ENCODE assay signal across 9 cellular contexts in genomic region chrX:40145670-40146470, GRCh38. TPM values are rescaled to one million over a fixed set of nuclear protein-coding genes. Genes with fewer than 3 reads are reported as not detected.
DNase-seq lines count a peak whose midpoint lies in the region; ATAC-seq, FAIRE-seq and TF ChIP-seq lines count a peak whose summit lies in the region.
"Had no signal": no experiment of that assay in that cellular context is flagged by ENCODE, and none has a peak within 500 bp of the region (broad histone marks: within the 10 kb centered on the region; RNA-seq: fewer than 3 reads in every experiment).

No MANE protein-coding gene starts in this region.

- TF ChIP-seq POLR2A in HCT116 (IDR thresholded peaks at IDR 0.05; ENCODE audit: borderline replicate concordance, extremely low read depth, insufficient read depth, insufficient read length) = no peak

- no peak overlapping the region for H3K27ac Mint-ChIP-seq in activated CD8-positive, alpha-beta T cell treated with anti-CD3 and anti-CD28 coated beads, Interleukin-2, amount 10 ng/mL, durations not matched to agents 7 days and 5 days

- intact Hi-C loops in HCT116 (cut with micrococcal nuclease) = no loop called here

- peak overlapping the region; percentile 83 for H3K9ac ChIP-seq in HCT116 (ENCODE audit: low read length)
- H3K9ac ChIP-seq in skeletal muscle tissue (ENCODE audit: low read depth in 1 of 3, low read length in 3 of 3) = peak overlapping the region; percentile 38 to 76 (median 51)
- H3K9ac ChIP-seq: KMS-11 had no signal

- peak overlapping the region; percentile 43 to 62 for H3K4me3 ChIP-seq in HCT116 (replicated peaks in 1 of 2; ENCODE audit: low read depth in 1 of 2, low read length in 2 of 2)
- H3K4me3 ChIP-seq in hepatocyte = peak overlapping the region; percentile 61
- peak overlapping the region; percentile 56 to 70 (median 56) for H3K4me3 ChIP-seq in skeletal muscle tissue (ENCODE audit: low read length in 3 of 3)

- no peaks in the 10 kb centered on the region for H3K9me3 Mint-ChIP-seq in activated CD8-positive, alpha-beta T cell treated with anti-CD3 and anti-CD28 coated beads, Interleukin-2, amount 10 ng/mL, durations not matched to agents 7 days and 5 days (ENCODE audit: insufficient read depth)

- no peak for TF ChIP-seq CTCF in HCT116 (IDR thresholded peaks at IDR 0.05 in 2 of 3, conservative IDR thresholded peaks at IDR 0.05 in 1 of 3; ENCODE audit: borderline replicate concordance in 1 of 3, insufficient read depth in 1 of 3, low read depth in 2 of 3, low read length in 2 of 3)
- no peak for TF ChIP-seq CTCF in hepatocyte (IDR thresholded peaks at IDR 0.05; ENCODE audit: poor library complexity)

- DNase-seq in HCT116 (ENCODE audit: low read depth, low spot score) (no peak), hepatocyte (ENCODE audit: low spot score) (no peak), NCI-H2029 (lab: John Stamatoyannopoulos, UW) (no peak), RCC 7860 (ENCODE audit: low spot score) (no peak)
- no peak for DNase-seq in activated CD8-positive, alpha-beta T cell treated with anti-CD3 and anti-CD28 coated beads, Interleukin-2, amount 10 ng/mL, durations not matched to agents 7 days and 5 days

- CTCF ChIA-PET in HCT116 (lab: Charles Lee) = no interaction called here
- CTCF ChIA-PET in activated CD8-positive, alpha-beta T cell treated with anti-CD3 and anti-CD28 coated beads, Interleukin-2, amount 10 ng/mL, durations not matched to agents 7 days and 5 days (lab: Charles Lee) = interaction anchor here (0.9 kb wide), 1 partner anchor 48 kb away, joined by 3 read pairs; the partner anchor contains the start of gene BCOR

- ATAC-seq in HCT116 = peak; percentile 16; the same call in 1 of the 2 replicates
- peak; percentile 65 for ATAC-seq in activated CD8-positive, alpha-beta T cell treated with anti-CD3 and anti-CD28 coated beads, Interleukin-2, amount 10 ng/mL, durations not matched to agents 7 days and 5 days
- no peak for ATAC-seq in HG03432 (IDR thresholded peaks at IDR 0.05; ENCODE audit: unreplicated experiment)
- no peak for ATAC-seq in HG02885 (IDR thresholded peaks at IDR 0.05; ENCODE audit: poor library complexity, unreplicated experiment)

- peaks cover 19% of the 10 kb centered on the region for H3K4me1 Mint-ChIP-seq in activated CD8-positive, alpha-beta T cell treated with anti-CD3 and anti-CD28 coated beads, Interleukin-2, amount 10 ng/mL, durations not matched to agents 7 days and 5 days (ENCODE audit: low read depth)

- H3K4me1 ChIP-seq in HCT116 (ENCODE audit: control insufficient read depth in 1 of 2, insufficient read depth in 2 of 2, low read length in 2 of 2) = peaks cover 54 to 77% of the 10 kb centered on the region in 2 experiments
- H3K4me1 ChIP-seq in hepatocyte (ENCODE audit: insufficient read depth) = peaks cover 53% of the 10 kb centered on the region
- peaks cover 9 to 25% (median 17%) of the 10 kb centered on the region in 3 donors for H3K4me1 ChIP-seq in skeletal muscle tissue (ENCODE audit: control insufficient read depth in 3 of 3, insufficient read depth in 3 of 3, low read length in 3 of 3)

- H2AFZ ChIP-seq in HCT116 (ENCODE audit: low read depth, low read length, poor library complexity, severe bottlenecking) (no peak overlapping the region), hepatocyte (peak overlapping the region; percentile 22)

- peak overlapping the region; percentile 89 for H3K4me2 ChIP-seq in HCT116 (ENCODE audit: low read length)
- peak overlapping the region; percentile 99 for H3K4me2 ChIP-seq in hepatocyte
- H3K4me2 ChIP-seq: KMS-11 had no signal

- no peak for TF ChIP-seq RAD21 in HCT116 (IDR thresholded peaks at IDR 0.05; ENCODE audit: low read depth)

- TSS peak; percentile 46 for BruUV-seq in HCT116 (replicated peaks; lab: Mats Ljungman, UMichigan)

- 4% methylated on average over 56 of the region's 66 CpGs for WGBS in hepatocyte (ENCODE audit: low lambda C conversion rate, missing lambda C conversion rate)

- no peaks in the 10 kb centered on the region for H3K9me2 ChIP-seq in HCT116 (ENCODE audit: insufficient read depth)
- no peaks in the 10 kb centered on the region for H3K9me2 ChIP-seq in hepatocyte (replicated peaks; ENCODE audit: insufficient read depth)

- POLR2A ChIA-PET in HCT116 (lab: Charles Lee) = interaction anchor here (0.6 to 1.8 kb wide), 2 partner anchors 9 to 48 kb away, joined by 4 to 5 read pairs; partner anchors contain the start of gene BCOR
- POLR2A ChIA-PET in activated CD8-positive, alpha-beta T cell treated with anti-CD3 and anti-CD28 coated beads, Interleukin-2, amount 10 ng/mL, durations not matched to agents 7 days and 5 days (lab: Charles Lee) = interaction anchor here (1.6 kb wide), 1 partner anchor 291 kb away, joined by 3 read pairs; no protein-coding TSS in a partner anchor

- H3K27me3 ChIP-seq in HCT116 (ENCODE audit: insufficient read depth, low read length) = no peaks in the 10 kb centered on the region
- H3K27me3 ChIP-seq in hepatocyte = peaks cover 67% of the 10 kb centered on the region
- H3K27me3 ChIP-seq in skeletal muscle tissue (ENCODE audit: control insufficient read depth in 3 of 3, insufficient read depth in 3 of 3, low read length in 3 of 3) = peaks cover 0 to 37% (median 0%) of the 10 kb centered on the region in 3 donors

- RAD21 ChIA-PET in HCT116 (lab: Charles Lee; ENCODE audit: low non-redundant PET in 1 of 2, low total read pairs in 2 of 2, uncharacterized antibody in 2 of 2, unreplicated experiment in 2 of 2) = interaction anchor here in 1 of 2 experiments (0.6 kb wide), 1 partner anchor 50 kb away, joined by 6 read pairs; no protein-coding TSS in a partner anchor

- no peak for FAIRE-seq in RCC 7860 (lab: Jason Lieb, UNC)

- no peaks in the 10 kb centered on the region for H3K9me3 ChIP-seq in HCT116 (ENCODE audit: control insufficient read depth in 1 of 2, insufficient read depth in 1 of 2, low read depth in 1 of 2, low read length in 2 of 2)
- H3K9me3 ChIP-seq in hepatocyte (ENCODE audit: low read depth) = no peaks in the 10 kb centered on the region
- H3K9me3 ChIP-seq in skeletal muscle tissue (ENCODE audit: control insufficient read depth in 3 of 3, low read length in 3 of 3) = no peaks in the 10 kb centered on the region

- H4K20me1 ChIP-seq in HCT116 (ENCODE audit: insufficient read depth) (no peaks in the 10 kb centered on the region), hepatocyte (ENCODE audit: insufficient read depth, poor library complexity, severe bottlenecking) (no peaks in the 10 kb centered on the region)

- H3K79me2 ChIP-seq in HCT116 (ENCODE audit: insufficient read depth, low read length) (peaks cover 34% of the 10 kb centered on the region), hepatocyte (peaks cover 8% of the 10 kb centered on the region)

- H3K4me3 Mint-ChIP-seq in activated CD8-positive, alpha-beta T cell treated with anti-CD3 and anti-CD28 coated beads, Interleukin-2, amount 10 ng/mL, durations not matched to agents 7 days and 5 days = peak overlapping the region; percentile 51

- no peaks in the 10 kb centered on the region for H3K36me3 ChIP-seq in HCT116 (ENCODE audit: control insufficient read depth in 1 of 2, insufficient read depth in 2 of 2, low read length in 2 of 2)
- no peaks in the 10 kb centered on the region for H3K36me3 ChIP-seq in hepatocyte (replicated peaks; ENCODE audit: insufficient read depth, low read depth)
- H3K36me3 ChIP-seq in skeletal muscle tissue (ENCODE audit: control insufficient read depth in 3 of 3, insufficient read depth in 3 of 3, low read length in 3 of 3) = no peaks in the 10 kb centered on the region

- H3K27ac ChIP-seq in HCT116 (ENCODE audit: low read depth, low read length) (peak overlapping the region; percentile 84), hepatocyte (no peak overlapping the region), skeletal muscle tissue (ENCODE audit: low read depth, low read length) (no peak overlapping the region)
- H3K27ac ChIP-seq: KMS-11 had no signal

- H3K27me3 Mint-ChIP-seq in activated CD8-positive, alpha-beta T cell treated with anti-CD3 and anti-CD28 coated beads, Interleukin-2, amount 10 ng/mL, durations not matched to agents 7 days and 5 days (ENCODE audit: low read depth) = no peaks in the 10 kb centered on the region

- H3K36me3 Mint-ChIP-seq in activated CD8-positive, alpha-beta T cell treated with anti-CD3 and anti-CD28 coated beads, Interleukin-2, amount 10 ng/mL, durations not matched to agents 7 days and 5 days (ENCODE audit: low read depth) = no peaks in the 10 kb centered on the region

TF ChIP-seq in HCT116, 20 proteins besides CTCF, POLR2A, EP300 and RAD21 (continues in another document):
- TF ChIP-seq EZH2phosphoT487 (IDR thresholded peaks at IDR 0.05; ENCODE audit: borderline replicate concordance) (no peak), EZH2 (IDR thresholded peaks at IDR 0.05) (no peak), REST (IDR thresholded peaks at IDR 0.05; ENCODE audit: low read depth) (no peak)

RNA-seq across cellular contexts. Expression of gene BCOR, which starts 48.1 kb away (rescaled TPM):
- total RNA-seq in HCT116 (2021; ENCODE audit: unreplicated experiment) (35.1 TPM), hepatocyte (22.7 and 22.9 TPM in 2 replicates), skeletal muscle tissue (19.8 TPM)
- polyA plus RNA-seq in HCT116 (2012) = 12.3 and 14.5 TPM in 2 replicates
- total RNA-seq in activated CD8-positive, alpha-beta T cell treated with anti-CD3 and anti-CD28 coated beads, Interleukin-2, amount 10 ng/mL, durations not matched to agents 7 days and 5 days = 10 to 100 TPM; 41.5 to 45.5 TPM
- 13.6 and 15.3 TPM in 2 replicates for polyA plus RNA-seq in hepatocyte

Comparison
In these comparisons a context has a peak if more than half of its experiments do, and no peak if none do; other contexts are left out.
1. ATAC-seq: peak in HCT116 (single experiment) and activated CD8-positive, alpha-beta T cell treated with anti-CD3 and anti-CD28 coated beads, Interleukin-2, amount 10 ng/mL, durations not matched to agents 7 days and 5 days (single experiment); none in HG03432 (single experiment) and HG02885 (single experiment).
2. Peak in every context shown above with its lines, with median percentiles within 50 percentile points of each other: H3K4me3 ChIP-seq.